In the genomic region with DNA sequence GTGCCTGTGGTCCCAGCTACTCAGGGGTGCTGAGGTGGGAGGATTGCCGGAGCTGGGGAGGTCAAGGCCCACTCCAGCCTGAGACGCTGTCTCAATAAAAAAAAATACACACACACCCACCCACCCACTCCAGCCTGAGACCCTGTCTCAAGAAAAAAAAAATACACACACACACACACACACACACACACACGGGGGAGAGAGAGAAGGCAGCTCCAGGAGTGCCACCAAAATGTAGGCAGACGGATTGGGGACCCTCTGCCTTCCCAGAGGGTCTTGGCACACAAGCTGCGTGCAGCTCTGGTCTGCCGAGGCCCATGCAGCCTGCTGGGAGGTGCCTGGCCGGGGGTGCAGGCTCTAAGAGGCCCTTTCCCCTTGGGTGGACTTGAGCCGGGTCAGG, we compare ENCODE assay signal across 25 cellular contexts. TPM values are rescaled to one million over a fixed set of nuclear protein-coding genes. Genes with fewer than 3 reads are reported as not detected.
A peak's percentile ranks its signal among the peaks of the same experiment; 100 is the strongest.
DNase-seq lines count a peak whose midpoint lies in the region; ATAC-seq and TF ChIP-seq lines count a peak whose summit lies in the region.
"Had no signal": no experiment of that assay in that cellular context is flagged by ENCODE, and none has a peak within 500 bp of the region (broad histone marks: within the 10 kb centered on the region; RNA-seq: fewer than 3 reads in every experiment).

No MANE protein-coding gene starts in this region.

- no peak overlapping the region for H2AFZ ChIP-seq in GM23248

- peaks cover 0 to 97% (median 55%) of the 10 kb centered on the region in 11 experiments; a peak in 18 of 22 replicates for H4K20me1 ChIP-seq in BLaER1 treated with 17β-estradiol and CSF1 and Interleukin-3, amounts not matched to agents 10 nM and 100 nM
- no peaks in the 10 kb centered on the region for H4K20me1 ChIP-seq in GM23248 (ENCODE audit: insufficient read depth)

- H3K4me1 ChIP-seq in BLaER1 treated with 17β-estradiol and CSF1 and Interleukin-3, amounts not matched to agents 10 nM and 100 nM: peaks cover 49 to 95% (median 77%) of the 10 kb centered on the region in 10 experiments
- H3K4me1 ChIP-seq in psoas muscle: peaks cover 27% of the 10 kb centered on the region
- H3K4me1 ChIP-seq in GM23248 (ENCODE audit: insufficient read depth): no peaks in the 10 kb centered on the region

- peak overlapping the region in 4 of 11 experiments; percentile 79 to 91 (median 84); a peak in 5 of 22 replicates for H3K27ac ChIP-seq in BLaER1 treated with 17β-estradiol and CSF1 and Interleukin-3, amounts not matched to agents 10 nM and 100 nM
- H3K27ac ChIP-seq in psoas muscle (peak overlapping the region; percentile 46), GM23248 (no peak overlapping the region)
- H3K27ac ChIP-seq: KMS-11 had no signal

- no peaks in the 10 kb centered on the region for H3K9me3 Mint-ChIP-seq in central memory CD8-positive, alpha-beta T cell

- peaks cover 14% of the 10 kb centered on the region for H3K36me3 Mint-ChIP-seq in central memory CD8-positive, alpha-beta T cell (ENCODE audit: insufficient read depth)

- no peaks in the 10 kb centered on the region for H3F3A ChIP-seq in GM23248 (ENCODE audit: insufficient read depth)

- H3K4me1 Mint-ChIP-seq in central memory CD8-positive, alpha-beta T cell: peaks cover 6% of the 10 kb centered on the region

- DNase-seq in Right ventricle myocardium inferior (ENCODE audit: missing footprints): peak; percentile 55
- DNase-seq in cardiac septum (ENCODE audit: low spot score): no peak
- DNase-seq in central memory CD8-positive, alpha-beta T cell (ENCODE audit: low spot score in 2 of 2): no peak
- peak in 1 of 2 donors; percentile 46 for DNase-seq in psoas muscle
- no peak for DNase-seq in GM23248
- DNase-seq: C1 segment of cervical spinal cord; Caco-2; CD4-positive, alpha-beta memory T cell; DMS79 treated with DMSO at 0.1 percent for 48 hours; GF-D8; IMR-90; NCI-H1048; NCI-H1417; NCI-H1694; NCI-H2029 treated with DMSO at 0.1 percent for 48 hours; NCI-H446 treated with DMSO at 0.1 percent for 48 hours; NCI-H526; RPMI8226; SK-N-SH; SW 1271 had no signal

- H3K79me2 ChIP-seq in GM23248 (ENCODE audit: insufficient read depth): no peaks in the 10 kb centered on the region

- WGBS in psoas muscle, 3 donors: 83 to 88% (median 86%) methylated on average over 7 to 8 of the region's 8 CpGs
- WGBS in GM23248 (ENCODE audit: low coverage in 1 of 2, low lambda C conversion rate in 2 of 2, missing lambda C conversion rate in 2 of 2), 2 experiments: 76 to 80% methylated on average over 5 to 7 of the region's 8 CpGs

- H3K4me2 ChIP-seq in BLaER1 treated with 17β-estradiol and CSF1 and Interleukin-3, amounts not matched to agents 10 nM and 100 nM: peak overlapping the region; percentile 82 to 100 (median 97); a peak in 21 of 22 replicates
- H3K4me2 ChIP-seq in GM23248 (ENCODE audit: unreplicated experiment): no peak overlapping the region
- H3K4me2 ChIP-seq: KMS-11, SK-N-SH had no signal

- H3K9me3 ChIP-seq in BLaER1 treated with 17β-estradiol and CSF1 and Interleukin-3, amounts not matched to agents 10 nM and 100 nM (replicated peaks in 1 of 11): no peaks in the 10 kb centered on the region
- no peaks in the 10 kb centered on the region for H3K9me3 ChIP-seq in psoas muscle
- H3K9me3 ChIP-seq in GM23248 (ENCODE audit: low read depth): no peaks in the 10 kb centered on the region
- H3K9me3 ChIP-seq: Caco-2, SK-N-SH had no signal

- intact Hi-C loops in Right ventricle myocardium inferior (cut with DNase I): no loop called here
- intact Hi-C loops in cardiac septum (cut with DNase I): no loop called here
- intact Hi-C loops in psoas muscle (cut with DNase I): no loop called here

- TF ChIP-seq CTCF in psoas muscle (IDR thresholded peaks at IDR 0.05): no peak

- H3K9me2 ChIP-seq in GM23248 (ENCODE audit: insufficient read depth): no peaks in the 10 kb centered on the region
- H3K9me2 ChIP-seq: SK-N-SH had no signal

- H3K4me3 Mint-ChIP-seq in central memory CD8-positive, alpha-beta T cell: no peak overlapping the region
- H3K4me3 Mint-ChIP-seq: CD4-positive, alpha-beta memory T cell had no signal

- peaks cover 48 to 79% (median 64%) of the 10 kb centered on the region in 11 experiments for H3K36me3 ChIP-seq in BLaER1 treated with 17β-estradiol and CSF1 and Interleukin-3, amounts not matched to agents 10 nM and 100 nM
- H3K36me3 ChIP-seq in psoas muscle (ENCODE audit: insufficient read depth in 1 of 2, low read depth in 1 of 2) (peaks cover 2 to 55% of the 10 kb centered on the region in 2 donors), GM23248 (ENCODE audit: low read depth) (no peaks in the 10 kb centered on the region)

- in situ Hi-C loops in GM23248 (cut with MboI): no loop called here

- peak overlapping the region; percentile 62 for H3K27ac Mint-ChIP-seq in central memory CD8-positive, alpha-beta T cell (ENCODE audit: low read depth)

- peak overlapping the region in 8 of 11 experiments; percentile 10 to 81 (median 70); a peak in 10 of 22 replicates for H3K9ac ChIP-seq in BLaER1 treated with 17β-estradiol and CSF1 and Interleukin-3, amounts not matched to agents 10 nM and 100 nM
- no peak overlapping the region for H3K9ac ChIP-seq in GM23248
- H3K9ac ChIP-seq: KMS-11, SK-N-SH had no signal

- H3K27me3 ChIP-seq in BLaER1 treated with 17β-estradiol and CSF1 and Interleukin-3, amounts not matched to agents 10 nM and 100 nM: no peaks in the 10 kb centered on the region
- H3K27me3 ChIP-seq in psoas muscle (ENCODE audit: insufficient read depth in 3 of 3, low read length in 2 of 3): no peaks in the 10 kb centered on the region
- H3K27me3 ChIP-seq in GM23248 (replicated peaks; ENCODE audit: insufficient read depth): no peaks in the 10 kb centered on the region

- no peak for ATAC-seq in Right ventricle myocardium inferior
- no peak for ATAC-seq in central memory CD8-positive, alpha-beta T cell (replicated peaks; ENCODE audit: extremely low read depth, poor library complexity, severe bottlenecking)
- ATAC-seq in psoas muscle: no peak
- ATAC-seq in HG03095 (IDR thresholded peaks at IDR 0.05; ENCODE audit: unreplicated experiment): no peak
- ATAC-seq in activated CD4-positive, CD25-positive, alpha-beta regulatory T cell treated with anti-CD3 and anti-CD28 coated beads, Interleukin-2, amount 50 U/mL, for 24 hours: no peak
- ATAC-seq: HCT116 had no signal

- H3K4me3 ChIP-seq in BLaER1 treated with 17β-estradiol and CSF1 and Interleukin-3, amounts not matched to agents 10 nM and 100 nM: no peak overlapping the region
- H3K4me3 ChIP-seq in psoas muscle: no peak overlapping the region
- H3K4me3 ChIP-seq in GM23248: no peak overlapping the region

- no peaks in the 10 kb centered on the region for H3K27me3 Mint-ChIP-seq in central memory CD8-positive, alpha-beta T cell
- H3K27me3 Mint-ChIP-seq: CD4-positive, alpha-beta memory T cell had no signal

RNA-seq across cellular contexts. Expression of gene NUDT16L1, which starts 5.9 kb away (rescaled TPM):
- total RNA-seq in Right ventricle myocardium inferior (52.3 TPM), cardiac septum (43.7 TPM), psoas muscle (10 to 100 TPM in 1 of 4 donors, 1 to 10 TPM in 3; 6.3 to 20.2 (median 8.4) TPM)
- polyA plus RNA-seq in psoas muscle (1 to 10 TPM; 6.6 to 9.7 (median 7.4) TPM), GM23248 (2016; fragmentation: Nextera tagmentation; extraction: Ambion mirVana) (42.9 and 43.6 TPM in 2 replicates)
- 34.8 and 43.6 TPM in 2 replicates for total RNA-seq in GM23248 (2014; rRNA removed; shearing (Covaris generic))

RNA-seq across cellular contexts. Expression of gene ANKS3, which starts 46.7 kb away (rescaled TPM):
- total RNA-seq in Right ventricle myocardium inferior: 9.1 TPM
- 9.9 TPM for total RNA-seq in cardiac septum
- total RNA-seq in psoas muscle: 1 to 10 TPM; 5.2 to 9.1 (median 7.4) TPM
- 10 to 100 TPM; 10.7 to 15.0 (median 14.2) TPM for polyA plus RNA-seq in psoas muscle
- 17.6 and 20.0 TPM in 2 replicates for total RNA-seq in GM23248 (2014; rRNA removed; shearing (Covaris generic))
- 12.8 and 13.0 TPM in 2 replicates for polyA plus RNA-seq in GM23248 (2016; fragmentation: Nextera tagmentation; extraction: Ambion mirVana)

RNA-seq across cellular contexts. Expression of gene DNAAF8, which starts 46.9 kb away (rescaled TPM):
- total RNA-seq in Right ventricle myocardium inferior (1.5 TPM), cardiac septum (0.65 TPM), psoas muscle (1 to 10 TPM in 1 of 4 donors, under 1 TPM in 2, not detected in 1; 0.42 to 1.1 (median 0.71) TPM)
- polyA plus RNA-seq in psoas muscle (1 to 10 TPM; 1.2 to 2.1 (median 1.8) TPM), GM23248 (2016; fragmentation: Nextera tagmentation; extraction: Ambion mirVana) (1.7 and 2.3 TPM in 2 replicates)
- total RNA-seq in GM23248 (2014; rRNA removed; shearing (Covaris generic)): 0.25 and 0.86 TPM in 2 replicates
